Comparison of ENCODE assay signal across 17 cellular contexts in the genomic region with DNA sequence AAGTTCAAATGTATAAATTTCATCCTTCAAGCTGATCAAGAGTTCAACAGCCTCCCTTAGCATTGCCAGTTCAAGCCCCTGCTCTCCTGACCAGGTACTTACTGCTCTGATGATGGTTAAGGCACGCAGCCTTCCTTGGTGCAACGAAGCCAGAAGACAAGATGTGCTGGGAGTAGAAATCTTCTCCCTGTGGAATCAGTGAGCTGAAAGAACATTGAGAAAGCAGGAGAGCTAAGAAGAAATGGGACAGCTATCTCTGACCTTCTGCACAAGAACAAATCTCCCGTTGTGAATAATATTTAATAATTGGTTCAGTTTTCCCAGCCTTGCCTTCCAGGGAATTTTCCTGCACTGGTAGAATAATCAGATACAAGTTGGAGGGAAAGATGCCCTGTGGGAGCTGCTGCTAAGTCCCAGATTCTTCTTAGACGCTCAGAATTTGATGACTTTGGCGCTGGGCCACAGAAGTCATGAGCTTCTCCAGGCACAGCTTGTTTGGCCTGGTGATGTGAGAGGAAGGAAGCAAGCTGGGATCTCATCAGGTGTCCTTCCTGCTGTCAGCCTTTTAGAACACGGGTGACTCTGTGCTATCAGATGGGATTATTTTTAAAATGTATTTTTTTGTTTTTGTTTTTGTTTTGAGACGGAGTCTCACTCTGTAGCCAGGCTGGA.
DNase-seq lines count a peak whose midpoint lies in the region; ATAC-seq and TF ChIP-seq lines count a peak whose summit lies in the region.
"Had no signal": no experiment of that assay in that cellular context is flagged by ENCODE, and none has a peak within 500 bp of the region (broad histone marks: within the 10 kb centered on the region; RNA-seq: fewer than 3 reads in every experiment).

No MANE protein-coding gene starts in this region.

- intact Hi-C loops in CD8-positive, alpha-beta T cell (cut with DNase I, micrococcal nuclease) = no loop called here

- H3K4me3 Mint-ChIP-seq in osteocyte (ENCODE audit: unreplicated experiment) = no peak overlapping the region
- no peak overlapping the region for H3K4me3 Mint-ChIP-seq in CD8-positive, alpha-beta T cell
- H3K4me3 Mint-ChIP-seq: H9 had no signal

- peak overlapping the region; percentile 75 for H3K27ac Mint-ChIP-seq in osteocyte (ENCODE audit: unreplicated experiment)
- H3K27ac Mint-ChIP-seq in CD8-positive, alpha-beta T cell = no peak overlapping the region
- H3K27ac Mint-ChIP-seq: H9 had no signal

- no peaks in the 10 kb centered on the region for H3K9me3 Mint-ChIP-seq in osteocyte (ENCODE audit: unreplicated experiment)
- H3K9me3 Mint-ChIP-seq in CD8-positive, alpha-beta T cell = no peaks in the 10 kb centered on the region
- H3K9me3 Mint-ChIP-seq: H9 had no signal

- no peaks in the 10 kb centered on the region for H3K4me1 ChIP-seq in CD8-positive, alpha-beta T cell (ENCODE audit: insufficient read depth, low read length)
- H3K4me1 ChIP-seq: ascending aorta, parathyroid adenoma, SJCRH30 had no signal

- H3K36me3 Mint-ChIP-seq in osteocyte (ENCODE audit: unreplicated experiment) = no peaks in the 10 kb centered on the region
- peaks cover 6% of the 10 kb centered on the region for H3K36me3 Mint-ChIP-seq in CD8-positive, alpha-beta T cell

- no peak for ATAC-seq in HG03457 (IDR thresholded peaks at IDR 0.05; ENCODE audit: unreplicated experiment)
- no peak for ATAC-seq in GM21515 (IDR thresholded peaks at IDR 0.05; ENCODE audit: unreplicated experiment)
- ATAC-seq in CD8-positive, alpha-beta T cell = no peak
- ATAC-seq: stimulated activated naive CD8-positive, alpha-beta T cell treated with anti-CD3 and anti-CD28 coated beads, Interleukin-15, Interleukin-2, amounts not matched to agents 100 U/mL and 50 U/mL, for 24 hours had no signal

- H3K27ac ChIP-seq in CD8-positive, alpha-beta T cell (ENCODE audit: low read depth, low read length) = no peak overlapping the region
- H3K27ac ChIP-seq: ascending aorta, parathyroid adenoma, SJCRH30 had no signal

- H3K4me3 ChIP-seq in MG63 = no peak overlapping the region
- no peak overlapping the region for H3K4me3 ChIP-seq in CD8-positive, alpha-beta T cell (ENCODE audit: low read depth, low read length)
- H3K4me3 ChIP-seq: ascending aorta, SJCRH30 had no signal

- no peaks in the 10 kb centered on the region for H3K9me3 ChIP-seq in MG63
- H3K9me3 ChIP-seq in CD8-positive, alpha-beta T cell (ENCODE audit: low read length) = no peaks in the 10 kb centered on the region
- H3K9me3 ChIP-seq: ascending aorta, SJCRH30 had no signal

- H3K4me1 Mint-ChIP-seq in osteocyte (ENCODE audit: unreplicated experiment) = peaks cover 20% of the 10 kb centered on the region
- no peaks in the 10 kb centered on the region for H3K4me1 Mint-ChIP-seq in CD8-positive, alpha-beta T cell (ENCODE audit: low read depth)
- H3K4me1 Mint-ChIP-seq: H9 had no signal

- H3K36me3 ChIP-seq in MG63 = no peaks in the 10 kb centered on the region
- H3K36me3 ChIP-seq in CD8-positive, alpha-beta T cell (ENCODE audit: insufficient read depth, low read length) = no peaks in the 10 kb centered on the region
- H3K36me3 ChIP-seq: ascending aorta, SJCRH30 had no signal

- no peaks in the 10 kb centered on the region for H3K27me3 ChIP-seq in MG63
- no peaks in the 10 kb centered on the region for H3K27me3 ChIP-seq in CD8-positive, alpha-beta T cell (ENCODE audit: insufficient read depth, low read length)
- H3K27me3 ChIP-seq: ascending aorta had no signal

- CTCF ChIA-PET in CD8-positive, alpha-beta T cell (lab: Charles Lee) = interaction anchor here (1.1 kb wide), 1 partner anchor 26 kb away, joined by 3 read pairs; no protein-coding TSS in a partner anchor

- DNase-seq in A172 (ENCODE audit: low spot score) = peak; percentile 25
- peak; percentile 5 for DNase-seq in MG63
- peak; percentile 2 for DNase-seq in dermis blood vessel endothelial cell
- no peak for DNase-seq in osteocyte (ENCODE audit: extremely low spot score, unreplicated experiment)
- no peak for DNase-seq in DMS114 treated with DMSO at 0.1 percent for 48 hours (lab: John Stamatoyannopoulos, UW; ENCODE audit: unreplicated experiment)
- DNase-seq in CD8-positive, alpha-beta T cell = no peak
- DNase-seq: activated CD8-positive, alpha-beta memory T cell treated with anti-CD3 and anti-CD28 coated beads, Interleukin-2, amount 50 U/mL, for 4 hours; activated naive CD4-positive, alpha-beta T cell; H9; NCI-H187; SJCRH30; stimulated activated naive CD8-positive, alpha-beta T cell treated with anti-CD3 and anti-CD28 coated beads, Interleukin-15, Interleukin-2, amounts not matched to agents 100 U/mL and 50 U/mL, for 24 hours; T1000 had no signal

- no peak for TF ChIP-seq CTCF in osteocyte (IDR thresholded peaks at IDR 0.05)
- no peak for TF ChIP-seq CTCF in CD8-positive, alpha-beta T cell (IDR thresholded peaks at IDR 0.05)

- POLR2A ChIA-PET in CD8-positive, alpha-beta T cell (lab: Charles Lee) = no interaction called here

- H3K27me3 Mint-ChIP-seq in osteocyte (ENCODE audit: unreplicated experiment) = peaks cover 8% of the 10 kb centered on the region
- H3K27me3 Mint-ChIP-seq in CD8-positive, alpha-beta T cell (ENCODE audit: low read depth) = peaks cover 4% of the 10 kb centered on the region

Comparison
In these comparisons a context has a peak if more than half of its experiments do, and no peak if none do; other contexts are left out.
1. DNase-seq: peak in A172 (single experiment), MG63 (single experiment) and dermis blood vessel endothelial cell (single experiment); none in osteocyte (single experiment), DMS114 treated with DMSO at 0.1 percent for 48 hours (single experiment) and CD8-positive, alpha-beta T cell (0 of 7).